15 cellular contexts compared by ENCODE assay signal in the genomic region with DNA sequence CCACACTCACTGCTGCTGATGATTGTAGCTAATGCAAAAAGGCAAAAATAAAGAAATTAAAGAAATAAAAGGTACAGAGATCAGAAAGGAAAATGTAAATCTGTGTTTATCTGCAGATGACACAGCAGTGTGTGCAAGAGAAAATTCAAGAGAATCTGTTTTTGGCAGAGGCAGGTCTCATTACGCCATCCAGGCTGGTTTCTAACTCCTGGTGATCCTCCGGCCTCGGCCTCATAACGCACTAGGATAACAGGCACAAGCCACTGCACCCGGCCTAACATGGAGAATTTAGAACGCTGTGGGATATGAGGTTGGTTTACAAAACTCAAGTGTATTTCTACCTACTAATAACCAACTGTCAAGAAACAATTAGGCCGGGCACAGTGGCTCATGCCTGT. TPM values are rescaled to one million over a fixed set of nuclear protein-coding genes. Genes with fewer than 3 reads are reported as not detected.
DNase-seq lines count a peak whose midpoint lies in the region; ATAC-seq and TF ChIP-seq lines count a peak whose summit lies in the region.
"Had no signal": no experiment of that assay in that cellular context is flagged by ENCODE, and none has a peak within 500 bp of the region (broad histone marks: within the 10 kb centered on the region; RNA-seq: fewer than 3 reads in every experiment).

No MANE protein-coding gene starts in this region.

- no peaks in the 10 kb centered on the region for H3K9me2 ChIP-seq in SU-DHL-6 (replicated peaks; ENCODE audit: insufficient read depth, low read length)

- CTCF ChIA-PET in MCF 10A (lab: Yijun Ruan, JAX), result no interaction called here

- H4K20me1 ChIP-seq in SU-DHL-6 (ENCODE audit: low read depth, low read length), result no peaks in the 10 kb centered on the region

- peaks cover 14% of the 10 kb centered on the region; the same call in 1 of the 2 replicates for H3K79me2 ChIP-seq in SU-DHL-6 (ENCODE audit: insufficient read depth, low read length)

- no peaks in the 10 kb centered on the region for H3K4me1 Mint-ChIP-seq in MCF 10A (ENCODE audit: insufficient read depth, unreplicated experiment)

- peak overlapping the region; percentile 98 for H3K4me2 ChIP-seq in SU-DHL-6 (ENCODE audit: low read depth, low read length, poor library complexity, severe bottlenecking)

- DNase-seq in MCF 10A (ENCODE audit: unreplicated experiment) (no peak), breast epithelium (ENCODE audit: low spot score in 2 of 2) (no peak), fibroblast of gingiva (ENCODE audit: low read depth) (peak; percentile 55), transverse colon (no peak), tibial nerve (ENCODE audit: low spot score in 2 of 2) (no peak), GM03348 (ENCODE audit: low spot score) (no peak)
- DNase-seq: activated T-cell treated with anti-CD3 and anti-CD28 coated beads for 4 hours; DMS 273 treated with DMSO at 0.1 percent for 48 hours; kidney; NCI-H2107; NK-92 treated with Interleukin-12 subunit alpha and Interleukin-12 subunit beta, amount 100 ng/mL, for 24 hours; posterior cingulate gyrus; WERI-Rb-1 had no signal

- TF ChIP-seq EP300 in transverse colon (IDR thresholded peaks at IDR 0.05; ENCODE audit: low read depth), result no peak
- TF ChIP-seq EP300 in tibial nerve (IDR thresholded peaks at IDR 0.05), result no peak

- no peak for ATAC-seq in HG02970 (IDR thresholded peaks at IDR 0.05; ENCODE audit: low FRiP score, unreplicated experiment)

- H3K27ac ChIP-seq in breast epithelium, result no peak overlapping the region
- peak overlapping the region; percentile 100 for H3K27ac ChIP-seq in SU-DHL-6 (ENCODE audit: low read depth, low read length)
- peak overlapping the region in 3 of 4 donors; percentile 28 to 57 (median 40) for H3K27ac ChIP-seq in transverse colon
- no peak overlapping the region for H3K27ac ChIP-seq in tibial nerve
- H3K27ac ChIP-seq: WERI-Rb-1 had no signal

- H3K36me3 ChIP-seq in breast epithelium (no peaks in the 10 kb centered on the region), SU-DHL-6 (ENCODE audit: low read length) (no peaks in the 10 kb centered on the region), transverse colon (peaks cover 0 to 30% (median 4%) of the 10 kb centered on the region in 4 donors), tibial nerve (peaks cover 0 to 88% (median 18%) of the 10 kb centered on the region in 3 donors)

- peaks cover 56% of the 10 kb centered on the region for H3K36me3 Mint-ChIP-seq in MCF 10A (ENCODE audit: insufficient read depth, unreplicated experiment)

- intact Hi-C loops in MCF 10A (cut with micrococcal nuclease), result no loop called here
- intact Hi-C loops in breast epithelium (cut with DNase I; ENCODE audit: low total_unique reads), result loop anchor here (10.0 kb wide), 1 partner anchor 465 kb away; no protein-coding TSS in a partner anchor
- intact Hi-C loops in transverse colon (cut with DNase I; ENCODE audit: low total_unique reads), result no loop called here

- H3K4me1 ChIP-seq in breast epithelium (no peaks in the 10 kb centered on the region), transverse colon (peaks cover 0 to 9% (median 5%) of the 10 kb centered on the region in 4 donors), tibial nerve (peaks cover 0 to 38% (median 21%) of the 10 kb centered on the region in 4 donors)

- no TSS peak for BruUV-seq in MCF 10A (replicated peaks; lab: Mats Ljungman, UMichigan)

- H3K27me3 ChIP-seq in breast epithelium, result no peaks in the 10 kb centered on the region
- H3K27me3 ChIP-seq in SU-DHL-6 (ENCODE audit: low read length), result no peaks in the 10 kb centered on the region
- H3K27me3 ChIP-seq in transverse colon, result no peaks in the 10 kb centered on the region
- no peaks in the 10 kb centered on the region for H3K27me3 ChIP-seq in tibial nerve

- 85 to 93% methylated on average over 6 to 7 of the region's 7 CpGs for WGBS in transverse colon (ENCODE audit: low coverage in 1 of 2), 2 donors
- WGBS in tibial nerve, 2 donors, result 92 to 97% methylated on average over 7 of the region's 7 CpGs

- POLR2A ChIA-PET in MCF 10A (lab: Yijun Ruan, JAX), result no interaction called here

- peak overlapping the region; percentile 59 for H3K9ac ChIP-seq in SU-DHL-6 (ENCODE audit: low read length)

- TF ChIP-seq POLR2A in breast epithelium (IDR thresholded peaks at IDR 0.05), result no peak
- no peak for TF ChIP-seq POLR2A in transverse colon (IDR thresholded peaks at IDR 0.05)
- no peak for TF ChIP-seq POLR2A in tibial nerve (IDR thresholded peaks at IDR 0.05)

- TF ChIP-seq CTCF in MCF 10A (IDR thresholded peaks at IDR 0.05; ENCODE audit: unreplicated experiment) (no peak), breast epithelium (IDR thresholded peaks at IDR 0.05) (no peak), SU-DHL-6 (IDR thresholded peaks at IDR 0.05; ENCODE audit: insufficient read depth, low read length, poor library complexity, severe bottlenecking) (no peak), transverse colon (IDR thresholded peaks at IDR 0.05) (no peak), tibial nerve (IDR thresholded peaks at IDR 0.05) (no peak)

- H3K4me3 ChIP-seq in breast epithelium (no peak overlapping the region), SU-DHL-6 (ENCODE audit: insufficient read depth, low read length, poor library complexity, severe bottlenecking) (peak overlapping the region; percentile 42), transverse colon (no peak overlapping the region), tibial nerve (no peak overlapping the region)

- H3K27ac Mint-ChIP-seq in MCF 10A (ENCODE audit: low read depth, unreplicated experiment), result peak overlapping the region; percentile 79

- no peaks in the 10 kb centered on the region for H3K9me3 ChIP-seq in breast epithelium
- H3K9me3 ChIP-seq in SU-DHL-6 (ENCODE audit: insufficient read depth, low read length), result no peaks in the 10 kb centered on the region
- H3K9me3 ChIP-seq in transverse colon, result no peaks in the 10 kb centered on the region
- no peaks in the 10 kb centered on the region for H3K9me3 ChIP-seq in tibial nerve

- in situ Hi-C loops in transverse colon (cut with MboI; ENCODE audit: low pct_ligation_motif_present in 1 of 4, low pct_unique_long_range_greater_than_20kb in 1 of 4, low sequenced_read_pairs in 3 of 4), result no loop called here

- H3K4me3 Mint-ChIP-seq in MCF 10A (ENCODE audit: unreplicated experiment), result no peak overlapping the region

- no peaks in the 10 kb centered on the region for H3K9me3 Mint-ChIP-seq in MCF 10A (ENCODE audit: unreplicated experiment)

- H2AFZ ChIP-seq in SU-DHL-6 (ENCODE audit: low read depth, low read length, severe bottlenecking), result no peak overlapping the region

- H3K27me3 Mint-ChIP-seq in MCF 10A (ENCODE audit: insufficient read depth, unreplicated experiment), result no peaks in the 10 kb centered on the region

- H3F3A ChIP-seq in SU-DHL-6 (ENCODE audit: insufficient read depth), result peaks cover 59% of the 10 kb centered on the region

RNA-seq across cellular contexts. Expression of a gene that starts 29.4 kb away (rescaled TPM):
- total RNA-seq in MCF 10A (2022) (133 and 152 TPM in 2 replicates), breast epithelium (100 to 1,000 TPM; 130 to 159 (median 133) TPM), transverse colon (100 to 1,000 TPM; 183 to 457 (median 243) TPM), tibial nerve (100 to 1,000 TPM; 134 to 255 (median 193) TPM)

RNA-seq across cellular contexts. Expression of a gene that starts 47.2 kb away (rescaled TPM):
- 0.54 and 0.64 TPM in 2 replicates for total RNA-seq in MCF 10A (2022)
- total RNA-seq in breast epithelium, result 10 to 100 TPM; 35.3 to 59.4 (median 36.1) TPM
- total RNA-seq in transverse colon, result 100 to 1,000 TPM in 1 of 4 donors, 10 to 100 TPM in 3; 45.4 to 127 (median 53.1) TPM
- total RNA-seq in tibial nerve, result 10 to 100 TPM; 39.3 to 91.0 (median 45.5) TPM

Comparison
In these comparisons a context has a peak if more than half of its experiments do, and no peak if none do; other contexts are left out.
1. RNA of a gene that starts 47.2 kb away (total RNA-seq): 45.4 to 127 TPM in transverse colon, 39.3 to 91.0 TPM in tibial nerve and 35.3 to 59.4 TPM in breast epithelium; 0.54 to 0.64 TPM in MCF 10A; every median in the first group is over 10 times any median in the second.
2. H3K27ac ChIP-seq: peak in SU-DHL-6 (single experiment) and transverse colon (3 of 4); none in breast epithelium (0 of 2) and tibial nerve (0 of 4).